10 cellular contexts compared by ENCODE assay signal in genomic region chr10:97336942-97337719, GRCh38. TPM values are rescaled to one million over a fixed set of nuclear protein-coding genes. Genes with fewer than 3 reads are reported as not detected.
DNase-seq lines count a peak whose midpoint lies in the region; ATAC-seq, FAIRE-seq and TF ChIP-seq lines count a peak whose summit lies in the region.
"Had no signal": no experiment of that assay in that cellular context is flagged by ENCODE, and none has a peak within 500 bp of the region (broad histone marks: within the 10 kb centered on the region; RNA-seq: fewer than 3 reads in every experiment).

No MANE protein-coding gene starts in this region.

- H3K4me1 ChIP-seq in kidney (ENCODE audit: control insufficient read depth in 1 of 2, insufficient read depth in 1 of 2, low read depth in 1 of 2, low read length in 2 of 2) (peaks cover 3 to 4% of the 10 kb centered on the region in 2 donors), transverse colon (peaks cover 2 to 33% (median 24%) of the 10 kb centered on the region in 4 donors), psoas muscle (peaks cover 3% of the 10 kb centered on the region)

- WGBS in transverse colon (ENCODE audit: low coverage in 1 of 2), 2 donors, result 27 to 40% methylated on average over 1 to 9 of the region's 9 CpGs
- 11 to 15% (median 12%) methylated on average over 9 of the region's 9 CpGs for WGBS in psoas muscle, 3 donors

- no peaks in the 10 kb centered on the region for H3K9me3 Mint-ChIP-seq in activated T-helper 17 cell treated with anti-CD3 and anti-CD28 coated beads, Interleukin-2, amount 50 U/mL, for 72 hours
- no peaks in the 10 kb centered on the region for H3K9me3 Mint-ChIP-seq in chondrocyte (ENCODE audit: low read depth)

- TF ChIP-seq EP300 in transverse colon (IDR thresholded peaks at IDR 0.05; ENCODE audit: low read depth), result no peak

- in situ Hi-C loops in transverse colon (cut with MboI; ENCODE audit: low pct_ligation_motif_present in 1 of 4, low pct_unique_long_range_greater_than_20kb in 1 of 4, low sequenced_read_pairs in 3 of 4), result no loop called here

- FAIRE-seq in kidney (lab: Jason Lieb, UNC), result no peak

- no peak for TF ChIP-seq CTCF in kidney (IDR thresholded peaks at IDR 0.05; ENCODE audit: borderline replicate concordance, extremely low read depth, insufficient read depth)
- no peak for TF ChIP-seq CTCF in transverse colon (IDR thresholded peaks at IDR 0.05)
- no peak for TF ChIP-seq CTCF in chondrocyte (IDR thresholded peaks at IDR 0.05)
- no peak for TF ChIP-seq CTCF in psoas muscle (IDR thresholded peaks at IDR 0.05)

- no peak for ATAC-seq in activated T-helper 17 cell treated with anti-CD3 and anti-CD28 coated beads, Interleukin-2, amount 50 U/mL, for 72 hours (replicated peaks)
- no peak for ATAC-seq in psoas muscle

- H3K4me3 Mint-ChIP-seq in activated T-helper 17 cell treated with anti-CD3 and anti-CD28 coated beads, Interleukin-2, amount 50 U/mL, for 72 hours, result no peak overlapping the region
- H3K4me3 Mint-ChIP-seq in chondrocyte (ENCODE audit: unreplicated experiment), result no peak overlapping the region

- TF ChIP-seq POLR2A in transverse colon (IDR thresholded peaks at IDR 0.05), result peak; percentile 20

- peak overlapping the region; percentile 54 for H3K27ac Mint-ChIP-seq in activated T-helper 17 cell treated with anti-CD3 and anti-CD28 coated beads, Interleukin-2, amount 50 U/mL, for 72 hours
- H3K27ac Mint-ChIP-seq in chondrocyte (ENCODE audit: unreplicated experiment), result no peak overlapping the region

- no peaks in the 10 kb centered on the region for H3K27me3 Mint-ChIP-seq in activated T-helper 17 cell treated with anti-CD3 and anti-CD28 coated beads, Interleukin-2, amount 50 U/mL, for 72 hours
- peaks cover 23% of the 10 kb centered on the region for H3K27me3 Mint-ChIP-seq in chondrocyte (ENCODE audit: low read depth)

- H3K36me3 Mint-ChIP-seq in activated T-helper 17 cell treated with anti-CD3 and anti-CD28 coated beads, Interleukin-2, amount 50 U/mL, for 72 hours (ENCODE audit: low read depth), result peaks cover 15% of the 10 kb centered on the region
- H3K36me3 Mint-ChIP-seq in chondrocyte (ENCODE audit: low read depth), result no peaks in the 10 kb centered on the region

- no peaks in the 10 kb centered on the region for H3K9me3 ChIP-seq in kidney (ENCODE audit: control insufficient read depth in 1 of 2, low read length in 2 of 2)
- H3K9me3 ChIP-seq in transverse colon, result no peaks in the 10 kb centered on the region
- H3K9me3 ChIP-seq in psoas muscle, result no peaks in the 10 kb centered on the region
- H3K9me3 ChIP-seq: Peyer's patch had no signal

- H3K9ac ChIP-seq in kidney (ENCODE audit: low read length in 2 of 2), result no peak overlapping the region

- H3K27me3 ChIP-seq in transverse colon (no peaks in the 10 kb centered on the region), psoas muscle (ENCODE audit: insufficient read depth in 3 of 3, low read length in 2 of 3) (no peaks in the 10 kb centered on the region)
- H3K27me3 ChIP-seq: Peyer's patch had no signal

- H3K36me3 ChIP-seq in kidney (ENCODE audit: control insufficient read depth in 1 of 2, insufficient read depth in 2 of 2, low read length in 2 of 2) (no peaks in the 10 kb centered on the region), transverse colon (no peaks in the 10 kb centered on the region), psoas muscle (ENCODE audit: insufficient read depth in 1 of 2, low read depth in 1 of 2) (no peaks in the 10 kb centered on the region)
- H3K36me3 ChIP-seq: Peyer's patch had no signal

- H3K4me3 ChIP-seq in kidney (ENCODE audit: low read length in 2 of 2) (no peak overlapping the region), transverse colon (no peak overlapping the region), psoas muscle (no peak overlapping the region)
- H3K4me3 ChIP-seq: Peyer's patch had no signal

- intact Hi-C loops in kidney (cut with DNase I), result loop anchor here (10.0 kb wide), 1 partner anchor 52 kb away; no protein-coding TSS in a partner anchor
- intact Hi-C loops in transverse colon (cut with DNase I; ENCODE audit: low total_unique reads), result no loop called here
- intact Hi-C loops in psoas muscle (cut with DNase I), result no loop called here

- DNase-seq in NCI-H2171 treated with DMSO at 0.1 percent for 48 hours (lab: John Stamatoyannopoulos, UW) (peak; percentile 52), NCI-H2171 (lab: John Stamatoyannopoulos, UW) (no peak), kidney (peak; percentile 47), transverse colon (peak; percentile 80), chondrocyte (ENCODE audit: low spot score) (no peak), psoas muscle (no peak), T-helper 2 cell (no peak)
- DNase-seq: activated T-cell treated with anti-CD3 and anti-CD28 coated beads, Interleukin-2, amount 50 U/mL, for 48 hours had no signal

- H3K4me1 Mint-ChIP-seq in activated T-helper 17 cell treated with anti-CD3 and anti-CD28 coated beads, Interleukin-2, amount 50 U/mL, for 72 hours, result peaks cover 15% of the 10 kb centered on the region
- H3K4me1 Mint-ChIP-seq in chondrocyte (ENCODE audit: low read depth), result peaks cover 30% of the 10 kb centered on the region

- peak overlapping the region in 1 of 2 donors; percentile 42 for H3K27ac ChIP-seq in kidney (ENCODE audit: low read depth in 2 of 2, low read length in 2 of 2)
- H3K27ac ChIP-seq in transverse colon, result peak overlapping the region; percentile 66 to 98 (median 72)
- no peak overlapping the region for H3K27ac ChIP-seq in psoas muscle

RNA-seq across cellular contexts. Expression of gene FRAT2, which starts 2.6 kb away (rescaled TPM):
- total RNA-seq in activated T-helper 17 cell treated with anti-CD3 and anti-CD28 coated beads, Interleukin-2, amount 50 U/mL, for 72 hours, result 1 to 10 TPM; 4.7 to 9.7 TPM
- total RNA-seq in kidney (16.8 TPM), transverse colon (10 to 100 TPM; 46.4 to 72.2 (median 54.6) TPM), chondrocyte (4.1 to 4.7 TPM (median 4.2 TPM) in 3 replicates), psoas muscle (10 to 100 TPM in 1 of 4 donors, 1 to 10 TPM in 3; 5.3 to 11.1 (median 6.6) TPM)
- polyA plus RNA-seq in kidney (ENCODE audit: insufficient read depth, low read depth, low replicate concordance) (5.4 TPM), psoas muscle (10 to 100 TPM in 2 of 3 donors, 1 to 10 TPM in 1; 3.2 to 28.4 (median 12.4) TPM)

RNA-seq across cellular contexts. Expression of gene FRAT1, which starts 18.1 kb away (rescaled TPM):
- 1 to 10 TPM; 1.5 to 3.7 TPM for total RNA-seq in activated T-helper 17 cell treated with anti-CD3 and anti-CD28 coated beads, Interleukin-2, amount 50 U/mL, for 72 hours
- total RNA-seq in kidney (7.0 TPM), transverse colon (10 to 100 TPM in 2 of 4 donors, 1 to 10 TPM in 2; 5.8 to 15.7 (median 10.3) TPM), chondrocyte (1.3 to 2.6 TPM (median 1.5 TPM) in 3 replicates), psoas muscle (1 to 10 TPM; 1.2 to 3.4 (median 2.7) TPM)
- polyA plus RNA-seq in kidney (ENCODE audit: insufficient read depth, low read depth, low replicate concordance) (2.1 TPM), psoas muscle (1 to 10 TPM in 2 of 3 donors, under 1 TPM in 1; 0.61 to 3.9 (median 1.6) TPM)

RNA-seq across cellular contexts. Expression of gene ARHGAP19, which starts 44.7 kb away (rescaled TPM):
- total RNA-seq in activated T-helper 17 cell treated with anti-CD3 and anti-CD28 coated beads, Interleukin-2, amount 50 U/mL, for 72 hours, result 10 to 100 TPM; 44.6 to 46.4 TPM
- total RNA-seq in kidney (10.6 TPM), transverse colon (1 to 10 TPM; 4.5 to 8.4 (median 7.4) TPM), chondrocyte (2.5 to 3.3 TPM (median 2.6 TPM) in 3 replicates), psoas muscle (1 to 10 TPM; 1.2 to 3.9 (median 1.8) TPM)
- polyA plus RNA-seq in kidney (ENCODE audit: insufficient read depth, low read depth, low replicate concordance) (5.3 TPM), psoas muscle (1 to 10 TPM in 1 of 3 donors, under 1 TPM in 2; 0.77 to 1.8 (median 0.94) TPM)

Comparison
In these comparisons a context has a peak if more than half of its experiments do, and no peak if none do; other contexts are left out.
1. DNase-seq: peak in NCI-H2171 treated with DMSO at 0.1 percent for 48 hours (single experiment), kidney (single experiment) and transverse colon (single experiment); none in NCI-H2171 (single experiment), chondrocyte (single experiment), psoas muscle (0 of 2) and T-helper 2 cell (0 of 5).